ENCODE assay signal across 3 cellular contexts in genomic region chr13:82118589-82118988, GRCh38.
"Had no signal": no experiment of that assay in that cellular context is flagged by ENCODE, and none has a peak within 500 bp of the region (broad histone marks: within the 10 kb centered on the region; RNA-seq: fewer than 3 reads in every experiment).

No MANE protein-coding gene starts in this region.

- H3K4me3 ChIP-seq: GM12878 had no signal

- DNase-seq: GDM1, GF-D8 had no signal
